Comparison of ENCODE assay signal across 16 cellular contexts in the genomic region with DNA sequence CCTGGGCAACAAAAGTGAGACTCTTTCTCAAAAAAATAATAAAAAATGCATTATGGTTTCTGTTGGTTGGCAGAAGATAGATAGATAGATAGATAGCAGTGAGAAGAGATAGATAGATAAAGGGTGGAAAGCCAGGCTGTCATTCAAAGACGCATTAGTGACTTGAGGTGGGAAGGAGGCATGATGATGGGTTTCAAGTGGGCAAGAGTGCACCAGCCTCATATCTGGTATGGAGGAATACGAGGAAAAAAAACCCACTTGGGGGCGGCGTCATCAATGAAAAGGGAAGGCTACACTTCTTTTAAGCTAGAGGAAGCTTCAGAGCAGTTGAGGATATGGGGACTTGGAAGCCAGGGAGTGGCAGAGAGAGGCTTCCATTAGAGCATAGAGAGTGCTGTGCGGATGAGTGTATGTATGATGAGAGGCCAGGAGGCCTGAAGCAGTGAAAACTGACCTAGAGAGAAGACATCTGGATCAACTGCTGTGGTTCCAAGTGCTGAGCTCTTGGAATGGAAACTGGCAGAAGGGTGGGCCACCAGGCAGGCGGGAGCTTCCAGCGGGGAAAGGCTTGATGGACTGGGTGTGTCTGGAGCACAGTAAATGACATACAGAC. TPM values are rescaled to one million over a fixed set of nuclear protein-coding genes. Genes with fewer than 3 reads are reported as not detected.
DNase-seq lines count a peak whose midpoint lies in the region; ATAC-seq, FAIRE-seq and TF ChIP-seq lines count a peak whose summit lies in the region.
"Had no signal": no experiment of that assay in that cellular context is flagged by ENCODE, and none has a peak within 500 bp of the region (broad histone marks: within the 10 kb centered on the region; RNA-seq: fewer than 3 reads in every experiment).

No MANE protein-coding gene starts in this region.

- H3K9me3 Mint-ChIP-seq in CD4-positive, alpha-beta T cell: no peaks in the 10 kb centered on the region
- H3K9me3 Mint-ChIP-seq in activated naive CD4-positive, alpha-beta T cell treated with anti-CD3 and anti-CD28 coated beads, Interleukin-2, amount 50 U/mL, for 72 hours: no peaks in the 10 kb centered on the region
- no peaks in the 10 kb centered on the region for H3K9me3 Mint-ChIP-seq in neural progenitor cell

- H4K20me1 ChIP-seq in neural progenitor cell (ENCODE audit: low read depth): no peaks in the 10 kb centered on the region

- no peak overlapping the region for H3K4me3 Mint-ChIP-seq in CD4-positive, alpha-beta T cell
- no peak overlapping the region for H3K4me3 Mint-ChIP-seq in neural progenitor cell

- 93 to 97% methylated on average over 7 of the region's 7 CpGs for WGBS in mesodermal cell (ENCODE audit: insufficient coverage in 2 of 2), 2 experiments

- H3K4me3 ChIP-seq in mesodermal cell (ENCODE audit: extremely low read depth, insufficient read depth, low read length, poor library complexity, severe bottlenecking): no peak overlapping the region
- H3K4me3 ChIP-seq in neural progenitor cell: no peak overlapping the region
- H3K4me3 ChIP-seq: adrenal gland, colonic mucosa, skin epidermis had no signal

- no peak for FAIRE-seq in GM12892 (lab: Jason Lieb, UNC)

- CTCF ChIA-PET in CD4-positive, alpha-beta T cell (lab: Charles Lee): no interaction called here

- H3K27ac ChIP-seq in CD4-positive, alpha-beta T cell (ENCODE audit: low read depth, low read length): no peak overlapping the region
- H3K27ac ChIP-seq in mesodermal cell (ENCODE audit: low read depth, low read length, severe bottlenecking): peak overlapping the region; percentile 24
- no peak overlapping the region for H3K27ac ChIP-seq in neural progenitor cell
- H3K27ac ChIP-seq: adrenal gland, colonic mucosa, skin epidermis had no signal

- H3K4me2 ChIP-seq in neural progenitor cell: no peak overlapping the region

- H3K4me1 ChIP-seq in mesodermal cell (ENCODE audit: control insufficient read depth, insufficient read depth, low read length, poor library complexity, severe bottlenecking): no peaks in the 10 kb centered on the region
- no peaks in the 10 kb centered on the region for H3K4me1 ChIP-seq in neural progenitor cell
- H3K4me1 ChIP-seq: colonic mucosa had no signal

- POLR2A ChIA-PET in CD4-positive, alpha-beta T cell (lab: Charles Lee): interaction anchor here (1.0 to 2.2 kb wide), 4 partner anchors 32 to 38 kb away, joined by 3 to 5 read pairs (median 4); a partner anchor contains a TSS

- H3K9me3 ChIP-seq in CD4-positive, alpha-beta T cell (ENCODE audit: control insufficient read depth, low read length): no peaks in the 10 kb centered on the region
- no peaks in the 10 kb centered on the region for H3K9me3 ChIP-seq in mesodermal cell (ENCODE audit: control insufficient read depth, low read length)
- H3K9me3 ChIP-seq in neural progenitor cell (ENCODE audit: low read depth): no peaks in the 10 kb centered on the region
- H3K9me3 ChIP-seq: adrenal gland, colonic mucosa had no signal

- no peaks in the 10 kb centered on the region for H3K4me1 Mint-ChIP-seq in CD4-positive, alpha-beta T cell (ENCODE audit: low read depth)
- no peaks in the 10 kb centered on the region for H3K4me1 Mint-ChIP-seq in neural progenitor cell

- H3K9ac ChIP-seq in neural progenitor cell: no peak overlapping the region

- peaks cover 9% of the 10 kb centered on the region for H3F3A ChIP-seq in neural progenitor cell (ENCODE audit: low read depth)

- H3K27ac Mint-ChIP-seq in CD4-positive, alpha-beta T cell: peak overlapping the region; percentile 38
- peak overlapping the region; percentile 29 to 90 for H3K27ac Mint-ChIP-seq in activated naive CD4-positive, alpha-beta T cell treated with anti-CD3 and anti-CD28 coated beads, Interleukin-2, amount 50 U/mL, for 72 hours
- no peak overlapping the region for H3K27ac Mint-ChIP-seq in neural progenitor cell

- H2AFZ ChIP-seq in neural progenitor cell (replicated peaks): no peak overlapping the region

- no peaks in the 10 kb centered on the region for H3K79me2 ChIP-seq in neural progenitor cell (ENCODE audit: low read depth)

- H3K27me3 Mint-ChIP-seq in CD4-positive, alpha-beta T cell: no peaks in the 10 kb centered on the region
- H3K27me3 Mint-ChIP-seq in neural progenitor cell (ENCODE audit: insufficient read depth, low read depth): no peaks in the 10 kb centered on the region

- no peak for DNase-seq in CD4-positive, alpha-beta T cell
- DNase-seq in GM12892 (ENCODE audit: insufficient read length) (no peak), NCI-H1694 treated with DMSO at 0.1 percent for 48 hours (lab: John Stamatoyannopoulos, UW) (no peak), T-helper 1 cell (no peak), neural progenitor cell (ENCODE audit: low spot score) (no peak)
- DNase-seq in activated naive CD4-positive, alpha-beta T cell treated with anti-CD3 and anti-CD28 coated beads, Interleukin-2, amount 50 U/mL, for 72 hours (ENCODE audit: low spot score in 2 of 2): no peak
- DNase-seq: adrenal gland, colonic mucosa, hippocampal formation, NCI-H1105 treated with DMSO at 0.1 percent for 48 hours, NCI-H510A treated with DMSO at 0.1 percent for 48 hours, T-helper 2 cell had no signal

- H3K27me3 ChIP-seq in CD4-positive, alpha-beta T cell (ENCODE audit: control insufficient read depth, insufficient read depth, low read length): no peaks in the 10 kb centered on the region
- H3K27me3 ChIP-seq in neural progenitor cell: no peaks in the 10 kb centered on the region
- H3K27me3 ChIP-seq: adrenal gland, colonic mucosa had no signal

- TF ChIP-seq POLR2A in GM12892 (IDR thresholded peaks at IDR 0.05; ENCODE audit: low read depth, low read length): peak; percentile 38; the same call in 1 of the 2 replicates

- peaks cover 82% of the 10 kb centered on the region for H3K36me3 ChIP-seq in mesodermal cell (ENCODE audit: control insufficient read depth, insufficient read depth, low read length)
- H3K36me3 ChIP-seq in neural progenitor cell: no peaks in the 10 kb centered on the region
- H3K36me3 ChIP-seq: colonic mucosa had no signal

- TF ChIP-seq CTCF in CD4-positive, alpha-beta T cell (IDR thresholded peaks at IDR 0.05): no peak
- TF ChIP-seq CTCF in neural progenitor cell (IDR thresholded peaks at IDR 0.05): no peak

- no peak for ATAC-seq in CD4-positive, alpha-beta T cell (ENCODE audit: poor library complexity)
- peak in 1 of 2 donors; percentile 7 for ATAC-seq in activated naive CD4-positive, alpha-beta T cell treated with anti-CD3 and anti-CD28 coated beads, Interleukin-2, amount 50 U/mL, for 72 hours
- ATAC-seq in GM19463 (IDR thresholded peaks at IDR 0.05; ENCODE audit: unreplicated experiment): no peak
- ATAC-seq: esophagus mucosa had no signal

- intact Hi-C loops in CD4-positive, alpha-beta T cell (cut with DNase I, micrococcal nuclease): loop anchor here in 1 of 2 experiments (10.0 kb wide), 2 partner anchors 106 to 196 kb away; no protein-coding TSS in a partner anchor

- peaks cover 77% of the 10 kb centered on the region for H3K36me3 Mint-ChIP-seq in CD4-positive, alpha-beta T cell (ENCODE audit: low read depth)
- H3K36me3 Mint-ChIP-seq in activated naive CD4-positive, alpha-beta T cell treated with anti-CD3 and anti-CD28 coated beads, Interleukin-2, amount 50 U/mL, for 72 hours: peaks cover 0 to 5% of the 10 kb centered on the region in 2 donors
- peaks cover 27% of the 10 kb centered on the region for H3K36me3 Mint-ChIP-seq in neural progenitor cell

RNA-seq across cellular contexts. Expression of a gene that starts 31.8 kb away (rescaled TPM):
- 100 to 1,000 TPM; 256 to 269 TPM for total RNA-seq in CD4-positive, alpha-beta T cell
- 45.2 TPM for polyA plus RNA-seq in GM12892 (2012; ENCODE audit: missing spikeins)
- total RNA-seq in activated naive CD4-positive, alpha-beta T cell treated with anti-CD3 and anti-CD28 coated beads, Interleukin-2, amount 50 U/mL, for 72 hours: 100 to 1,000 TPM in 1 of 2 donors, 10 to 100 TPM in 1; 49.5 to 142 TPM
- polyA plus RNA-seq in mesodermal cell (2013, experiment 1 of 2): 42.0 TPM
- polyA plus RNA-seq in mesodermal cell (2013, experiment 2 of 2): 54.5 TPM
- 75.4 and 76.9 TPM in 2 replicates for total RNA-seq in neural progenitor cell (ENCODE audit: low replicate concordance)

RNA-seq across cellular contexts. Expression of a gene that starts 32.5 kb away (rescaled TPM):
- total RNA-seq in CD4-positive, alpha-beta T cell: 1,000 to 10,000 TPM; 2,388 to 2,534 TPM
- 423 TPM for polyA plus RNA-seq in GM12892 (2012; ENCODE audit: missing spikeins)
- total RNA-seq in activated naive CD4-positive, alpha-beta T cell treated with anti-CD3 and anti-CD28 coated beads, Interleukin-2, amount 50 U/mL, for 72 hours: 100 to 1,000 TPM; 687 to 793 TPM
- polyA plus RNA-seq in mesodermal cell (2013, experiment 1 of 2): 516 TPM
- polyA plus RNA-seq in mesodermal cell (2013, experiment 2 of 2): 561 TPM
- 967 and 1,090 TPM in 2 replicates for total RNA-seq in neural progenitor cell (ENCODE audit: low replicate concordance)

RNA-seq across cellular contexts. Expression of a gene that starts 41.8 kb away (rescaled TPM):
- 10 to 100 TPM; 32.8 to 34.1 TPM for total RNA-seq in CD4-positive, alpha-beta T cell
- polyA plus RNA-seq in GM12892 (2012; ENCODE audit: missing spikeins): 24.1 TPM
- 10 to 100 TPM; 35.2 to 71.6 TPM for total RNA-seq in activated naive CD4-positive, alpha-beta T cell treated with anti-CD3 and anti-CD28 coated beads, Interleukin-2, amount 50 U/mL, for 72 hours
- polyA plus RNA-seq in mesodermal cell (2013, experiment 1 of 2): 15.3 TPM
- polyA plus RNA-seq in mesodermal cell (2013, experiment 2 of 2): 17.5 TPM
- total RNA-seq in neural progenitor cell (ENCODE audit: low replicate concordance): 29.5 and 33.9 TPM in 2 replicates
